Comparison of ENCODE assay signal across 9 cellular contexts in the genomic region with DNA sequence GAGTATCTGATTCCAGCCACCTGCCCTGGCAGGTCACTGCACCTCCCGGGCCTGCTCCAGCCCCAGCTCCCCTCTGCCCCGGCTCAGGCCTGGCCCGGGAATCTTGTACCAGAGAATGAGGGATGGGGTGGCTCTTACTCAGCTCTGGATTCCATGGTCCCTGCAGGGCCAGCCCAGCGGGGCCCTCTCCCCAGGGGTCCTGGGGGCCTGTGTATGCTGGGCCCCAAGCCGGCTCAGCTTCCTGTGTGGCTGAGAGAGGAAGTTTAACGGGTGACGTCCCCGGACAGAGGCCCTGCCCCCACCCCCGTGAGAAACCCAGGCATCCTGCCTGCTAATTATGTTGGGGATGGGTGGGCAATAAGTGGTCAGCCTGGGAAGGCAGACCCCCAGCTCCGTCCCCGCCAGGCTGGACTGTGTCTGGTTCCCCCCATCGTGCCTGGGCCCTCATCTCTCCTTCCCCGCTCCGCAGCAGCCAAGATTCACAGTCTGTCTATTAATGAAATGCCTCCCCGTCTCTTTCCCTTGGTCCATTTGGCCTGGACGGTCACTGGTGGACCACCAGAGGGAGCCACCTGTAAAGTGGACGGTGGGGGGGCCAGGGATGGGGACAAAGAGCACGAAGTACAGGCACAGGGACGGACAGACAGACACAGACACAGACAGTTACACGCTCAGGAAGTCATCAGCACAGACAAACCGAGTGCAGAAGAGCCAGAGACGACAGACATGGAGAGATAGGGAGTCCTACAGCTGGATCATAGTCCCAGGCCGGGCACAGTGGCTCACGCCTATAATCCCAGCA. TPM values are rescaled to one million over a fixed set of nuclear protein-coding genes. Genes with fewer than 3 reads are reported as not detected.
DNase-seq lines count a peak whose midpoint lies in the region; ATAC-seq, FAIRE-seq and TF ChIP-seq lines count a peak whose summit lies in the region.
"Had no signal": no experiment of that assay in that cellular context is flagged by ENCODE, and none has a peak within 500 bp of the region (broad histone marks: within the 10 kb centered on the region; RNA-seq: fewer than 3 reads in every experiment).

DENND1C (minus strand) TSS at position 247 of the 802 bp plus-strand sequence; CDS start at position 155, 92 bp downstream.

- no peaks in the 10 kb centered on the region for H3K79me2 ChIP-seq in endothelial cell of umbilical vein (ENCODE audit: control insufficient read depth, insufficient read depth, low read length)

- H3K27ac ChIP-seq in A549 (0 out of 6 replicates have a peak within 1 kb of the TSS, but pooled peaks of 1 of the 2 experiments have one; percentile 13), endothelial cell of umbilical vein (ENCODE audit: insufficient read depth, low read depth, low read length) (no peak within 1 kb of the TSS)

- H3K4me3 Mint-ChIP-seq in activated CD8-positive, alpha-beta T cell treated with anti-CD3 and anti-CD28 coated beads, Interleukin-2, amount 10 ng/mL, durations not matched to agents 7 days and 5 days: peak within 1 kb of the TSS; percentile 95
- no peak within 1 kb of the TSS for H3K4me3 Mint-ChIP-seq in osteocyte (ENCODE audit: unreplicated experiment)

- H3K9me3 Mint-ChIP-seq in activated CD8-positive, alpha-beta T cell treated with anti-CD3 and anti-CD28 coated beads, Interleukin-2, amount 10 ng/mL, durations not matched to agents 7 days and 5 days (ENCODE audit: insufficient read depth): no peaks in the 10 kb centered on the region
- no peaks in the 10 kb centered on the region for H3K9me3 Mint-ChIP-seq in osteocyte (ENCODE audit: unreplicated experiment)

- intact Hi-C loops in endothelial cell of umbilical vein (cut with micrococcal nuclease): loop anchor here (2.0 kb wide), 1 partner anchor 381 kb away; no protein-coding TSS in a partner anchor

- H3K27me3 ChIP-seq in endothelial cell of umbilical vein (ENCODE audit: control insufficient read depth in 2 of 2, insufficient read depth in 2 of 2, low read length in 2 of 2): no peaks in the 10 kb centered on the region

- TF ChIP-seq POLR2A in A549 (IDR thresholded peaks at IDR 0.05; ENCODE audit: low read length) (no peak), GM19099 (IDR thresholded peaks at IDR 0.05; ENCODE audit: extremely low read depth, insufficient read length, low read depth) (peak; percentile 71), endothelial cell of umbilical vein (IDR thresholded peaks at IDR 0.05; ENCODE audit: low read depth, low read length) (no peak)

- H3K9me3 ChIP-seq in A549 (no peaks in the 10 kb centered on the region), endothelial cell of umbilical vein (replicated peaks; ENCODE audit: control insufficient read depth, insufficient read depth, low read length) (no peaks in the 10 kb centered on the region)

- CTCF ChIA-PET in A549 (lab: Yijun Ruan, JAX): interaction anchor here (0.6 to 1.9 kb wide), 11 partner anchors 9 to 165 kb away, joined by 3 to 11 read pairs (median 3); no protein-coding TSS in a partner anchor
- CTCF ChIA-PET in activated CD8-positive, alpha-beta T cell treated with anti-CD3 and anti-CD28 coated beads, Interleukin-2, amount 10 ng/mL, durations not matched to agents 7 days and 5 days (lab: Charles Lee): interaction anchor here (0.8 to 3.2 kb wide), 18 partner anchors 8 to 677 kb away, joined by 3 to 19 read pairs (median 4); partner anchors contain the start of genes CLPP, KHSRP and VAV1
- CTCF ChIA-PET in endothelial cell of umbilical vein (lab: Charles Lee): interaction anchor here (0.7 to 2.4 kb wide), 10 partner anchors 8 to 382 kb away, joined by 3 to 7 read pairs (median 3); no protein-coding TSS in a partner anchor

- H3K4me3 ChIP-seq in A549 (no peak within 1 kb of the TSS), LNCaP clone FGC (ENCODE audit: low read depth, low read length) (no peak within 1 kb of the TSS), endothelial cell of umbilical vein (replicated peaks in 1 of 3; ENCODE audit: insufficient read depth in 1 of 3, low read depth in 1 of 3, low read length in 3 of 3) (no peak within 1 kb of the TSS)

- peak; percentile 63 to 86 for ATAC-seq in A549
- ATAC-seq in activated CD8-positive, alpha-beta T cell treated with anti-CD3 and anti-CD28 coated beads, Interleukin-2, amount 10 ng/mL, durations not matched to agents 7 days and 5 days: peak; percentile 91

- H3K9me1 ChIP-seq in endothelial cell of umbilical vein (replicated peaks; ENCODE audit: control insufficient read depth, extremely low read depth, insufficient read depth, low read length): no peaks in the 10 kb centered on the region

- no peaks in the 10 kb centered on the region for H3K36me3 ChIP-seq in endothelial cell of umbilical vein (ENCODE audit: control insufficient read depth in 2 of 2, extremely low read depth in 1 of 2, insufficient read depth in 2 of 2, low read length in 2 of 2)

- H3K27me3 Mint-ChIP-seq in activated CD8-positive, alpha-beta T cell treated with anti-CD3 and anti-CD28 coated beads, Interleukin-2, amount 10 ng/mL, durations not matched to agents 7 days and 5 days (ENCODE audit: low read depth): no peaks in the 10 kb centered on the region
- H3K27me3 Mint-ChIP-seq in osteocyte (ENCODE audit: unreplicated experiment): no peaks in the 10 kb centered on the region

- POLR2A ChIA-PET in A549 (lab: Yijun Ruan, JAX): no interaction called here
- POLR2A ChIA-PET in activated CD8-positive, alpha-beta T cell treated with anti-CD3 and anti-CD28 coated beads, Interleukin-2, amount 10 ng/mL, durations not matched to agents 7 days and 5 days (lab: Charles Lee): interaction anchor here (0.6 to 2.2 kb wide), 20 partner anchors 8 to 331 kb away, joined by 3 to 17 read pairs (median 5); partner anchors contain the start of genes ALKBH7, KHSRP, SLC25A23 and TNFSF9
- POLR2A ChIA-PET in endothelial cell of umbilical vein (lab: Charles Lee): no interaction called here

- H3K4me2 ChIP-seq in A549 (no peak within 1 kb of the TSS), endothelial cell of umbilical vein (ENCODE audit: insufficient read depth, low read length) (no peak within 1 kb of the TSS)

- H3K4me1 ChIP-seq in A549 (no peaks in the 10 kb centered on the region), endothelial cell of umbilical vein (ENCODE audit: control insufficient read depth, extremely low read depth, insufficient read depth, low read length) (no peaks in the 10 kb centered on the region)

- peak; percentile 33 to 50 for TF ChIP-seq RAD21 in A549 (conservative IDR thresholded peaks at IDR 0.05 in 1 of 2, IDR thresholded peaks at IDR 0.05 in 1 of 2)

- dilution Hi-C loops in endothelial cell of umbilical vein (cut with MboI; ENCODE audit: extremely low pct_ligation_motif_present, low sequenced_read_pairs): no loop called here

- TF ChIP-seq CTCF in A549 (IDR thresholded peaks at IDR 0.05) (peak; percentile 38; the same call in 2 of the 3 replicates), LNCaP clone FGC (IDR thresholded peaks at IDR 0.05; ENCODE audit: control insufficient read depth, extremely low read depth, insufficient read depth) (peak; percentile 25; the same call in 1 of the 2 replicates), endothelial cell of umbilical vein (IDR thresholded peaks at IDR 0.05; ENCODE audit: extremely low read depth in 1 of 2, insufficient read depth in 1 of 2, low read depth in 1 of 2, low read length in 2 of 2) (peak; percentile 67 to 71), osteocyte (IDR thresholded peaks at IDR 0.05) (peak; percentile 50)

- DNase-seq in A549 (ENCODE audit: low read depth in 1 of 2, low spot score in 1 of 2) (peak in 1 of 2 experiments; percentile 41), LNCaP clone FGC (ENCODE audit: low read depth) (no peak), endothelial cell of umbilical vein (ENCODE audit: low read depth, low spot score) (peak; percentile 12), osteocyte (ENCODE audit: extremely low spot score, unreplicated experiment) (no peak), hepatic stellate cell (ENCODE audit: low spot score) (no peak), COLO829 (ENCODE audit: low spot score) (no peak)
- DNase-seq in activated CD8-positive, alpha-beta T cell treated with anti-CD3 and anti-CD28 coated beads, Interleukin-2, amount 10 ng/mL, durations not matched to agents 7 days and 5 days: peak; percentile 85

- no peak for FAIRE-seq in A549 (lab: Jason Lieb, UNC)
- FAIRE-seq in endothelial cell of umbilical vein (lab: Jason Lieb, UNC): no peak

- H3K27ac Mint-ChIP-seq in activated CD8-positive, alpha-beta T cell treated with anti-CD3 and anti-CD28 coated beads, Interleukin-2, amount 10 ng/mL, durations not matched to agents 7 days and 5 days: peak within 1 kb of the TSS; percentile 97
- H3K27ac Mint-ChIP-seq in osteocyte (ENCODE audit: unreplicated experiment): no peak within 1 kb of the TSS

- H3K4me1 Mint-ChIP-seq in activated CD8-positive, alpha-beta T cell treated with anti-CD3 and anti-CD28 coated beads, Interleukin-2, amount 10 ng/mL, durations not matched to agents 7 days and 5 days (ENCODE audit: low read depth): peaks cover 37% of the 10 kb centered on the region
- no peaks in the 10 kb centered on the region for H3K4me1 Mint-ChIP-seq in osteocyte (ENCODE audit: unreplicated experiment)

- H3K9ac ChIP-seq in endothelial cell of umbilical vein (replicated peaks; ENCODE audit: extremely low read depth, insufficient read depth, low read length): no peak within 1 kb of the TSS

- TF ChIP-seq EP300 in A549 (IDR thresholded peaks at IDR 0.05): no peak

- H2AFZ ChIP-seq in endothelial cell of umbilical vein (ENCODE audit: low read depth, low read length): no peak within 1 kb of the TSS

- H4K20me1 ChIP-seq in endothelial cell of umbilical vein (replicated peaks; ENCODE audit: control insufficient read depth, extremely low read depth, insufficient read depth, low read length): no peaks in the 10 kb centered on the region

- WGBS in A549 (ENCODE audit: missing lambda C conversion rate): 30% methylated on average over 17 of the region's 24 CpGs

- BruUV-seq in endothelial cell of umbilical vein (replicated peaks; lab: Mats Ljungman, UMichigan): no TSS peak

- peaks cover 11% of the 10 kb centered on the region for H3K36me3 Mint-ChIP-seq in activated CD8-positive, alpha-beta T cell treated with anti-CD3 and anti-CD28 coated beads, Interleukin-2, amount 10 ng/mL, durations not matched to agents 7 days and 5 days (ENCODE audit: low read depth)
- H3K36me3 Mint-ChIP-seq in osteocyte (ENCODE audit: unreplicated experiment): no peaks in the 10 kb centered on the region

RNA-seq across cellular contexts. Expression of gene DENND1C, which starts in this region (rescaled TPM):
- polyA plus RNA-seq in A549 (2011; rRNA removed) (0.26 and 0.30 TPM in 2 replicates), A549 (2017; fragmentation: RNase III; extraction: RNeasy Plus Mini Kit Qiagen cat#74134 plus additional on column Dnase treatment) (0.22 to 0.32 TPM (median 0.28 TPM) in 3 replicates), endothelial cell of umbilical vein (not detected in 2 replicates)
- polyA plus RNA-seq in A549 (2012; cell fraction: cytosol; rRNA removed): 0.26 and 0.35 TPM in 2 replicates
- 0.20 and 0.35 TPM in 2 replicates for polyA plus RNA-seq in A549 (2012; cell fraction: nucleus; rRNA removed)
- polyA minus RNA-seq in A549 (2011; rRNA and poly(A)+ RNA removed): 0.24 TPM in 1 of 2 replicates, not detected in the other
- 10 to 100 TPM; 94.1 to 97.5 TPM for total RNA-seq in activated CD8-positive, alpha-beta T cell treated with anti-CD3 and anti-CD28 coated beads, Interleukin-2, amount 10 ng/mL, durations not matched to agents 7 days and 5 days
- total RNA-seq in endothelial cell of umbilical vein (not detected in 2 replicates), osteocyte (not detected in 2 replicates)
- not detected in 2 replicates for polyA plus RNA-seq in endothelial cell of umbilical vein (2011; cell fraction: cytosol; rRNA removed)
- not detected in 2 replicates for polyA plus RNA-seq in endothelial cell of umbilical vein (2011; cell fraction: nucleus; rRNA removed)
- polyA plus RNA-seq in endothelial cell of umbilical vein (2012): not detected in 2 replicates
- polyA minus RNA-seq in endothelial cell of umbilical vein: not detected in 2 replicates
- polyA minus RNA-seq in endothelial cell of umbilical vein (2011; cell fraction: cytosol; rRNA and poly(A)+ RNA removed): not detected
- polyA minus RNA-seq in endothelial cell of umbilical vein (2011; cell fraction: nucleus; rRNA and poly(A)+ RNA removed): not detected in 2 replicates
- total RNA-seq: pulmonary artery endothelial cell had no signal

Comparison
In these comparisons a context has a peak if more than half of its experiments do, and no peak if none do; other contexts are left out.
1. RNA of gene DENND1C (total RNA-seq): 94.1 to 97.5 TPM in activated CD8-positive, alpha-beta T cell treated with anti-CD3 and anti-CD28 coated beads, Interleukin-2, amount 10 ng/mL, durations not matched to agents 7 days and 5 days; not detected in endothelial cell of umbilical vein and not detected in osteocyte; every median in the first group is over 10 times any median in the second.
2. Peak in ATAC-seq in A549; RNA of the gene not detected or under 1 TPM.
3. Peak in DNase-seq in endothelial cell of umbilical vein; RNA of the gene not detected or under 1 TPM.
4. Peak in every context shown above with its lines, with median percentiles within 50 percentile points of each other: CTCF ChIP-seq.